ENCODE assay signal across 14 cellular contexts in the genomic region with DNA sequence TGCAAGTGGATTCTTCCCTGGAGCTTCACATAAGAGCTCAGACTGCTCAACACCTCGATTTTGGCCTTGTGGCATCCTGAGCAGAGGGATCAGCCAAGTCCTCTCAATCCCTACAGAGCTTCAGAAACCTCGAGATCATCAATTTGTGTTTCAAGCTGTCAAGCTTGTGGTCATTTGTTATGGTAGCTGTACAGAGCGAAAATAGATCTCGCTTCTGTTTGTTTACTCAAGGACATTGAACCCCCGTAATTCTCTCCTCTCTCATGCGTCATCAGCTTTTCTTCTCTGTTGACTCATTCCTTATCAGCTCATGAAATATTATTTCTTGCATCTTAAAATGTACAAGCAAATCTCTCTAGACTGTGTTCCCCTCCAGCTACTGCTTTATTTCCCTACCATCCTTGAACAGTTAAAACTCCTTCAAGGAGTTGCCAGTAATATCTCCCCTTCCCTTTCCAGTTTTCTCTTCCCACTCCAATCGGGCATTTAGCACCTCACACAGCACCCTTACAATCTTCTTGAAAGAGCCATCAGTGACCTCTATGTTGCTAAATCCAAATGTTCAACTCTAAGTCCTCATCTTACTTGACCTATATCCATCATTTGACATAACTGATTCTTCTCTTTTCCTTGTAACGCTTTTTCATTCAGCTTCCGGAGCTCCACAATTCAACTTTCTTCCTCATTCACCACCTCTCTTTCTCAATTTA.
DNase-seq lines count a peak whose midpoint lies in the region; ATAC-seq, FAIRE-seq and TF ChIP-seq lines count a peak whose summit lies in the region.
"Had no signal": no experiment of that assay in that cellular context is flagged by ENCODE, and none has a peak within 500 bp of the region (broad histone marks: within the 10 kb centered on the region; RNA-seq: fewer than 3 reads in every experiment).

No MANE protein-coding gene starts in this region.

- H2AFZ ChIP-seq in IMR-90 (replicated peaks; ENCODE audit: low read length, poor library complexity), result no peak overlapping the region

- peak overlapping the region; percentile 60 for H3K4me2 ChIP-seq in IMR-90 (ENCODE audit: low read depth, low read length)

- no peaks in the 10 kb centered on the region for H4K20me1 ChIP-seq in IMR-90 (ENCODE audit: insufficient read depth, low read length)
- H4K20me1 ChIP-seq: BLaER1 treated with 17β-estradiol and CSF1 and Interleukin-3, amounts not matched to agents 10 nM and 100 nM had no signal

- peak overlapping the region; percentile 81 for H2BK15ac ChIP-seq in IMR-90 (ENCODE audit: low read depth, low read length)

- ATAC-seq in IMR-90 (ENCODE audit: low read depth) (peak; percentile 85), GM18519 (IDR thresholded peaks at IDR 0.05; ENCODE audit: low FRiP score, unreplicated experiment) (no peak), HG02610 (IDR thresholded peaks at IDR 0.05; ENCODE audit: unreplicated experiment) (no peak)

- CTCF ChIA-PET in IMR-90 (lab: Yijun Ruan, JAX), result interaction anchor here (0.6 kb wide), 2 partner anchors 74 to 588 kb away, joined by 3 read pairs; no protein-coding TSS in a partner anchor

- H3K79me1 ChIP-seq in IMR-90 (ENCODE audit: low read depth in 1 of 2, low read length in 2 of 2), result 0 out of 4 replicates have a peak, but pooled peaks cover 0 to 7% of the 10 kb centered on the region in 2 experiments

- in situ Hi-C loops in IMR-90 (cut with MboI; ENCODE audit: low sequenced_read_pairs), result no loop called here
- in situ Hi-C loops in brain microvascular endothelial cell (cut with HindIII; ENCODE audit: low pct_ligation_motif_present, low sequenced_read_pairs), result no loop called here

- peak overlapping the region; percentile 63; the same call in 1 of the 2 replicates for H3K23ac ChIP-seq in IMR-90 (ENCODE audit: low read depth, low read length)

- WGBS in IMR-90 (ENCODE audit: extremely low coverage in 2 of 2, insufficient read length in 1 of 2), 2 experiments, result 27 to 100% methylated on average over 1 to 2 of the region's 9 CpGs

- H3K4me3 ChIP-seq in IMR-90 (ENCODE audit: insufficient read depth, low read depth, low read length), result no peak overlapping the region
- H3K4me3 ChIP-seq in brain microvascular endothelial cell (ENCODE audit: low read depth, low read length), result no peak overlapping the region
- H3K4me3 ChIP-seq in dorsolateral prefrontal cortex, result no peak overlapping the region
- H3K4me3 ChIP-seq: BLaER1 treated with 17β-estradiol and CSF1 and Interleukin-3, amounts not matched to agents 10 nM and 100 nM had no signal

- TF ChIP-seq POLR2A in IMR-90 (IDR thresholded peaks at IDR 0.05; ENCODE audit: low read depth, low read length), result no peak

- H3K4ac ChIP-seq in IMR-90 (ENCODE audit: low read depth, low read length), result peak overlapping the region; percentile 78

- TF ChIP-seq RAD21 in IMR-90 (IDR thresholded peaks at IDR 0.05; ENCODE audit: low read length), result no peak

- no peak overlapping the region; the same call in 1 of the 2 replicates for H3K9ac ChIP-seq in IMR-90 (ENCODE audit: low read depth, low read length)
- H3K9ac ChIP-seq: BLaER1 treated with 17β-estradiol and CSF1 and Interleukin-3, amounts not matched to agents 10 nM and 100 nM had no signal

- peak overlapping the region; percentile 91 for H2BK120ac ChIP-seq in IMR-90 (ENCODE audit: low read depth, low read length)

- H3K18ac ChIP-seq in IMR-90 (ENCODE audit: low read depth, low read length), result peak overlapping the region; percentile 96

- H3K36me3 ChIP-seq in IMR-90 (ENCODE audit: control insufficient read depth, insufficient read depth, low read length) (no peaks in the 10 kb centered on the region), brain microvascular endothelial cell (replicated peaks) (no peaks in the 10 kb centered on the region)
- H3K36me3 ChIP-seq: BLaER1 treated with 17β-estradiol and CSF1 and Interleukin-3, amounts not matched to agents 10 nM and 100 nM had no signal

- peaks cover 20% of the 10 kb centered on the region for H3K4me1 ChIP-seq in IMR-90 (ENCODE audit: control insufficient read depth, insufficient read depth, low read length)

- H3K27me3 ChIP-seq in IMR-90 (ENCODE audit: control insufficient read depth, insufficient read depth, low read length) (no peaks in the 10 kb centered on the region), brain microvascular endothelial cell (replicated peaks) (no peaks in the 10 kb centered on the region), dorsolateral prefrontal cortex (peaks cover 0 to 38% (median 0%) of the 10 kb centered on the region in 45 donors)
- H3K27me3 ChIP-seq: BLaER1 treated with 17β-estradiol and CSF1 and Interleukin-3, amounts not matched to agents 10 nM and 100 nM had no signal

- H2BK20ac ChIP-seq in IMR-90 (ENCODE audit: low read depth, low read length), result peak overlapping the region; percentile 94

- dilution Hi-C loops in IMR-90 (cut with HindIII; ENCODE audit: low sequenced_read_pairs, unreplicated experiment), result no loop called here

- peak overlapping the region; percentile 60 for H3K56ac ChIP-seq in IMR-90 (ENCODE audit: extremely low read depth, insufficient read depth, low read length)

- H4K8ac ChIP-seq in IMR-90 (ENCODE audit: low read depth in 2 of 2, low read length in 2 of 2), result peak overlapping the region; percentile 27 to 72; a peak in 3 of 4 replicates

- intact Hi-C loops in IMR-90 (cut with micrococcal nuclease), result loop anchor here (5.0 kb wide), 1 partner anchor 103 kb away; no protein-coding TSS in a partner anchor
- intact Hi-C loops in dorsolateral prefrontal cortex (cut with DNase I), result no loop called here

- peak overlapping the region; percentile 56 for H3K27ac ChIP-seq in IMR-90 (ENCODE audit: insufficient read depth, low read length)
- peak overlapping the region; percentile 88 for H3K27ac ChIP-seq in brain microvascular endothelial cell
- no peak overlapping the region for H3K27ac ChIP-seq in dorsolateral prefrontal cortex
- H3K27ac ChIP-seq: BLaER1 treated with 17β-estradiol and CSF1 and Interleukin-3, amounts not matched to agents 10 nM and 100 nM; epithelial cell of prostate had no signal

- DNase-seq in AG08396 (ENCODE audit: low spot score), result peak; percentile 16
- DNase-seq in IMR-90, result peak; percentile 98
- peak; percentile 95 for DNase-seq in brain microvascular endothelial cell
- peak; percentile 64 for DNase-seq in left kidney (ENCODE audit: low read depth, low spot score)
- no peak for DNase-seq in RCC 7860 (ENCODE audit: low spot score)
- no peak for DNase-seq in dorsolateral prefrontal cortex
- DNase-seq: activated T-cell treated with anti-CD3 and anti-CD28 coated beads, Interleukin-2, amount 50 U/mL, for 24 hours; anterior cingulate cortex; NCI-H1417 treated with DMSO at 0.1 percent for 48 hours; NCI-H526 treated with DMSO at 0.1 percent for 48 hours had no signal

- H3K14ac ChIP-seq in IMR-90 (replicated peaks; ENCODE audit: low read depth, low read length), result peak overlapping the region; percentile 79

- peak overlapping the region; percentile 69 for H2AK5ac ChIP-seq in IMR-90 (ENCODE audit: low read depth, low read length)

- peak overlapping the region; percentile 96 for H2BK5ac ChIP-seq in IMR-90 (ENCODE audit: low read depth, low read length, poor library complexity, severe bottlenecking)

- H4K5ac ChIP-seq in IMR-90 (ENCODE audit: low read depth, low read length), result peak overlapping the region; percentile 96

- peak overlapping the region; percentile 32 for H2AK9ac ChIP-seq in IMR-90 (replicated peaks; ENCODE audit: low read depth, low read length, poor library complexity)

- FAIRE-seq in RCC 7860 (lab: Jason Lieb, UNC), result no peak

- peak overlapping the region; percentile 84 for H4K91ac ChIP-seq in IMR-90 (ENCODE audit: insufficient read depth, low read depth, low read length)

- H3K9me1 ChIP-seq in IMR-90 (ENCODE audit: insufficient read depth, low read length), result peaks cover 14% of the 10 kb centered on the region

- H3K9me3 ChIP-seq in IMR-90 (ENCODE audit: control insufficient read depth, insufficient read depth, low read length), result 0 out of 2 replicates have a peak, but pooled peaks cover 2% of the 10 kb centered on the region

- TF ChIP-seq CTCF in IMR-90 (conservative IDR thresholded peaks at IDR 0.05; ENCODE audit: low read depth, low read length), result no peak
- TF ChIP-seq CTCF in brain microvascular endothelial cell (IDR thresholded peaks at IDR 0.05; ENCODE audit: low read depth, low read length, missing control alignments), result no peak
- no peak for TF ChIP-seq CTCF in dorsolateral prefrontal cortex (IDR thresholded peaks at IDR 0.05 in 54 of 56, conservative IDR thresholded peaks at IDR 0.05 in 2 of 56; ENCODE audit: low read depth in 1 of 56, partially characterized antibody in 56 of 56)

- POLR2A ChIA-PET in IMR-90 (lab: Charles Lee; ENCODE audit: unreplicated experiment), result no interaction called here

- BruUV-seq in IMR-90 (replicated peaks; lab: Mats Ljungman, UMichigan), result no TSS peak

TF ChIP-seq in IMR-90, 13 proteins besides CTCF, POLR2A, EP300 and RAD21 (continues in another document):
- TF ChIP-seq CEBPB (IDR thresholded peaks at IDR 0.05; ENCODE audit: low read depth, low read length) (no peak; the same call in 1 of the 2 replicates), MAZ (IDR thresholded peaks at IDR 0.05; ENCODE audit: borderline replicate concordance, low read depth, low read length) (no peak), MAFK (IDR thresholded peaks at IDR 0.05; ENCODE audit: low read depth, low read length) (peak; percentile 61), RFX5 (IDR thresholded peaks at IDR 0.05; ENCODE audit: low read depth, low read length) (no peak), BHLHE40 (IDR thresholded peaks at IDR 0.05; ENCODE audit: low read depth, low read length) (peak; percentile 48; the same call in 1 of the 2 replicates), ELK1 (IDR thresholded peaks at IDR 0.05; ENCODE audit: borderline replicate concordance, low read depth, low read length) (no peak), NFE2L2 (IDR thresholded peaks at IDR 0.05; ENCODE audit: low read depth, low read length) (no peak)
- TF ChIP-seq, protein P1, sequence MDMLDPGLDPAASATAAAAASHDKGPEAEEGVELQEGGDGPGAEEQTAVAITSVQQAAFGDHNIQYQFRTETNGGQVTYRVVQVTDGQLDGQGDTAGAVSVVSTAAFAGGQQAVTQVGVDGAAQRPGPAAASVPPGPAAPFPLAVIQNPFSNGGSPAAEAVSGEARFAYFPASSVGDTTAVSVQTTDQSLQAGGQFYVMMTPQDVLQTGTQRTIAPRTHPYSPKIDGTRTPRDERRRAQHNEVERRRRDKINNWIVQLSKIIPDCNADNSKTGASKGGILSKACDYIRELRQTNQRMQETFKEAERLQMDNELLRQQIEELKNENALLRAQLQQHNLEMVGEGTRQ (IDR thresholded peaks at IDR 0.05; ENCODE audit: low read depth, low read length), result no peak

Comparison
In these comparisons a context has a peak if more than half of its experiments do, and no peak if none do; other contexts are left out.
1. DNase-seq: peak in AG08396 (single experiment), IMR-90 (single experiment), brain microvascular endothelial cell (single experiment) and left kidney (single experiment); none in RCC 7860 (single experiment) and dorsolateral prefrontal cortex (0 of 10).
2. H3K27ac ChIP-seq: peak in IMR-90 (single experiment) and brain microvascular endothelial cell (single experiment); none in dorsolateral prefrontal cortex (0 of 59).